ENCODE assay signal across 37 cellular contexts in genomic region chr4:102311407-102311806, GRCh38. TPM values are rescaled to one million over a fixed set of nuclear protein-coding genes. Genes with fewer than 3 reads are reported as not detected.
A peak's percentile ranks its signal among the peaks of the same experiment; 100 is the strongest.
DNase-seq lines count a peak whose midpoint lies in the region; ATAC-seq, FAIRE-seq and TF ChIP-seq lines count a peak whose summit lies in the region.
"Had no signal": no experiment of that assay in that cellular context is flagged by ENCODE, and none has a peak within 500 bp of the region (broad histone marks: within the 10 kb centered on the region; RNA-seq: fewer than 3 reads in every experiment).

No MANE protein-coding gene starts in this region.

- TF ChIP-seq EP300 in HepG2 (IDR thresholded peaks at IDR 0.05; ENCODE audit: low read depth in 2 of 2, low read length in 2 of 2) (no peak), HepG2 (CRISPR knock-in tag; IDR thresholded peaks at IDR 0.05; ENCODE audit: borderline replicate concordance) (no peak), K562 (IDR thresholded peaks at IDR 0.05; ENCODE audit: low read length) (no peak)

- H3K4me2 ChIP-seq in HepG2 (ENCODE audit: low read depth, low read length) (no peak overlapping the region), Karpas-422 (ENCODE audit: low read depth, low read length, poor library complexity, severe bottlenecking) (no peak overlapping the region), K562 (ENCODE audit: insufficient read depth, low read length) (no peak overlapping the region)
- H3K4me2 ChIP-seq: A549; BLaER1; BLaER1 treated with 17β-estradiol and CSF1 and Interleukin-3, amounts not matched to agents 10 nM and 100 nM had no signal

- H3K9me2 ChIP-seq in Karpas-422 (replicated peaks; ENCODE audit: insufficient read depth, low read length) = no peaks in the 10 kb centered on the region

- H3K27ac ChIP-seq in HepG2 (ENCODE audit: extremely low read length, insufficient read depth, low read length) (no peak overlapping the region), right lobe of liver (no peak overlapping the region), Karpas-422 (ENCODE audit: low read length) (peak overlapping the region; percentile 18; the same call in 1 of the 2 replicates), K562 (ENCODE audit: extremely low read depth, low read depth, low read length) (no peak overlapping the region), kidney (ENCODE audit: low read depth in 2 of 2, low read length in 2 of 2) (no peak overlapping the region), A673 (ENCODE audit: low read depth, low read length, poor library complexity, severe bottlenecking) (no peak overlapping the region)
- H3K27ac ChIP-seq: 22Rv1; A549; BLaER1; BLaER1 treated with 17β-estradiol and CSF1 and Interleukin-3, amounts not matched to agents 10 nM and 100 nM; C4-2B had no signal

- no TSS peak for BruUV-seq in HepG2 (replicated peaks; lab: Mats Ljungman, UMichigan)
- BruUV-seq in K562 (replicated peaks; lab: Mats Ljungman, UMichigan) = no TSS peak
- BruUV-seq in A673 (replicated peaks; lab: Mats Ljungman, UMichigan) = no TSS peak

- no peak for FAIRE-seq in HepG2 (lab: Jason Lieb, UNC)
- FAIRE-seq in K562 (lab: Jason Lieb, UNC) = no peak
- FAIRE-seq in kidney (lab: Jason Lieb, UNC) = peak; percentile 8
- FAIRE-seq: A204.1, A549, D721Med had no signal

- no peak for TF ChIP-seq RAD21 in HepG2 (CRISPR knock-in tag; IDR thresholded peaks at IDR 0.05)
- no peak for TF ChIP-seq RAD21 in K562 (CRISPR knock-in tag; conservative IDR thresholded peaks at IDR 0.05 in 1 of 2, IDR thresholded peaks at IDR 0.05 in 1 of 2)

- H3K9me1 ChIP-seq in K562 (ENCODE audit: control insufficient read depth, insufficient read depth, low read length) = no peaks in the 10 kb centered on the region

- H3K79me2 ChIP-seq in HepG2 (ENCODE audit: insufficient read depth, low read length) (no peaks in the 10 kb centered on the region), Karpas-422 (ENCODE audit: low read length) (peaks cover 99% of the 10 kb centered on the region), K562 (ENCODE audit: control insufficient read depth, insufficient read depth, low read length) (no peaks in the 10 kb centered on the region)

- in situ Hi-C loops in HepG2 (cut with HindIII; ENCODE audit: extremely low pct_ligation_motif_present, low pct_unique_long_range_greater_than_20kb) = no loop called here
- in situ Hi-C loops in K562 (cut with MboI) = no loop called here

- H3K4me3 Mint-ChIP-seq in natural killer cell = no peak overlapping the region
- H3K4me3 Mint-ChIP-seq: B cell; CD14-positive monocyte; CD4-positive, alpha-beta memory T cell; CD4-positive, alpha-beta T cell; CD4-positive, CD25-positive, alpha-beta regulatory T cell; CD8-positive, alpha-beta memory T cell; CD8-positive, alpha-beta T cell had no signal

- no peaks in the 10 kb centered on the region for H3K4me1 Mint-ChIP-seq in natural killer cell
- H3K4me1 Mint-ChIP-seq: B cell had no signal

- H3K9me3 ChIP-seq in HepG2 (ENCODE audit: low read length) (no peaks in the 10 kb centered on the region), right lobe of liver (no peaks in the 10 kb centered on the region), Karpas-422 (ENCODE audit: low read length) (no peaks in the 10 kb centered on the region), K562 (replicated peaks; ENCODE audit: control insufficient read depth, insufficient read depth, low read depth, low read length) (no peaks in the 10 kb centered on the region), kidney (ENCODE audit: control insufficient read depth in 1 of 2, low read length in 2 of 2) (no peaks in the 10 kb centered on the region), A673 (ENCODE audit: low read depth, low read length, poor library complexity, severe bottlenecking) (no peaks in the 10 kb centered on the region)
- H3K9me3 ChIP-seq: A549, BE2C, BLaER1, Caco-2 had no signal

- no peak for ATAC-seq in HepG2
- no peak for ATAC-seq in right lobe of liver
- no peak for ATAC-seq in K562
- no peak for ATAC-seq in natural killer cell
- ATAC-seq: A549; CD8-positive, alpha-beta T cell had no signal

- no peaks in the 10 kb centered on the region for H3K9me3 Mint-ChIP-seq in natural killer cell
- H3K9me3 Mint-ChIP-seq: CD14-positive monocyte; CD4-positive, alpha-beta memory T cell; CD4-positive, alpha-beta T cell; CD8-positive, alpha-beta memory T cell; CD8-positive, alpha-beta T cell had no signal

- H3K4me3 ChIP-seq in HepG2 (replicated peaks in 1 of 3; ENCODE audit: insufficient read depth in 1 of 3, low read depth in 2 of 3, low read length in 3 of 3) (no peak overlapping the region), right lobe of liver (no peak overlapping the region), Karpas-422 (ENCODE audit: low read length) (no peak overlapping the region), K562 (no peak overlapping the region), kidney (ENCODE audit: low read length in 2 of 2) (no peak overlapping the region), A673 (ENCODE audit: low read depth, low read length, poor library complexity, severe bottlenecking) (no peak overlapping the region)
- H3K4me3 ChIP-seq: A549; BLaER1; BLaER1 treated with 17β-estradiol and CSF1 and Interleukin-3, amounts not matched to agents 10 nM and 100 nM had no signal

- TF ChIP-seq POLR2A in HepG2 (IDR thresholded peaks at IDR 0.05; ENCODE audit: insufficient read depth in 1 of 2, low read depth in 2 of 2, low read length in 2 of 2) (no peak), right lobe of liver (IDR thresholded peaks at IDR 0.05) (no peak), K562 (conservative IDR thresholded peaks at IDR 0.05) (no peak)

- CTCF ChIA-PET in HepG2 (lab: Yijun Ruan, JAX; ENCODE audit: low intra/inter-chr PET ratio, low total read pairs) = no interaction called here
- CTCF ChIA-PET in K562 (lab: Yijun Ruan, JAX; ENCODE audit: low intra/inter-chr PET ratio) = no interaction called here
- CTCF ChIA-PET in A673 (lab: Charles Lee) = no interaction called here

- WGBS in HepG2 (ENCODE audit: low lambda C conversion rate) = 34% methylated on average over 1 of the region's 1 CpG
- 80% methylated on average over 1 of the region's 1 CpG for WGBS in right lobe of liver (ENCODE audit: insufficient coverage, low coverage, low lambda C conversion rate, missing lambda C conversion rate)
- 95% methylated on average over 1 of the region's 1 CpG for WGBS in K562 (ENCODE audit: insufficient coverage, low coverage, missing lambda C conversion rate)

- H3K27me3 ChIP-seq in HepG2 (ENCODE audit: control insufficient read depth in 1 of 2, insufficient read depth in 2 of 2, low read length in 2 of 2) = no peaks in the 10 kb centered on the region
- H3K27me3 ChIP-seq in right lobe of liver = no peaks in the 10 kb centered on the region
- H3K27me3 ChIP-seq in Karpas-422 (ENCODE audit: low read length) = no peaks in the 10 kb centered on the region
- H3K27me3 ChIP-seq in K562 (ENCODE audit: control insufficient read depth in 2 of 2, insufficient read depth in 2 of 2, low read length in 2 of 2) = no peaks in the 10 kb centered on the region
- H3K27me3 ChIP-seq in A673 (replicated peaks; ENCODE audit: insufficient read depth, low read depth, low read length, poor library complexity) = no peaks in the 10 kb centered on the region
- H3K27me3 ChIP-seq: BE2C; BLaER1; BLaER1 treated with 17β-estradiol and CSF1 and Interleukin-3, amounts not matched to agents 10 nM and 100 nM had no signal

- H3K27me3 Mint-ChIP-seq in natural killer cell (ENCODE audit: low read depth in 2 of 2) = no peaks in the 10 kb centered on the region
- H3K27me3 Mint-ChIP-seq: B cell; CD4-positive, alpha-beta memory T cell; CD4-positive, alpha-beta T cell; CD4-positive, CD25-positive, alpha-beta regulatory T cell; CD8-positive, alpha-beta memory T cell had no signal

- H4K20me1 ChIP-seq in HepG2 (ENCODE audit: insufficient read depth, low read length) (no peaks in the 10 kb centered on the region), Karpas-422 (ENCODE audit: insufficient read depth, low read depth, low read length) (no peaks in the 10 kb centered on the region), K562 (replicated peaks; ENCODE audit: control insufficient read depth, insufficient read depth, low read length) (no peaks in the 10 kb centered on the region)
- H4K20me1 ChIP-seq: BLaER1 had no signal

- no peak for DNase-seq in HepG2 (ENCODE audit: low spot score)
- no peak for DNase-seq in right lobe of liver
- DNase-seq in Karpas-422 = no peak
- no peak for DNase-seq in K562 (ENCODE audit: extremely low read depth in 1 of 4, low spot score in 3 of 4)
- no peak for DNase-seq in kidney
- DNase-seq in natural killer cell = no peak
- DNase-seq in A673 (ENCODE audit: low spot score) = no peak
- DNase-seq in hepatic stellate cell (ENCODE audit: low spot score) = no peak
- DNase-seq: 8988T; ACHN; AML-193; BE2C; C1 segment of cervical spinal cord; Caco-2; Calu3; CD4-positive, alpha-beta memory T cell; CD4-positive, alpha-beta T cell; CD4-positive, CD25-positive, alpha-beta regulatory T cell; CD8-positive, alpha-beta memory T cell; CD8-positive, alpha-beta T cell; COR-L47; DMS 273 treated with DMSO at 0.1 percent for 48 hours; DMS153; DMS53; DMS79; DMS79 treated with DMSO at 0.1 percent for 48 hours; DND-41; EL had no signal

- no peaks in the 10 kb centered on the region for H3K36me3 ChIP-seq in HepG2 (replicated peaks in 1 of 2; ENCODE audit: control insufficient read depth in 1 of 2, insufficient read depth in 2 of 2, low read length in 2 of 2)
- no peaks in the 10 kb centered on the region for H3K36me3 ChIP-seq in right lobe of liver
- peaks cover 51% of the 10 kb centered on the region for H3K36me3 ChIP-seq in Karpas-422 (ENCODE audit: insufficient read depth, low read length)
- H3K36me3 ChIP-seq in K562 (ENCODE audit: control insufficient read depth, insufficient read depth, low read length) = no peaks in the 10 kb centered on the region
- no peaks in the 10 kb centered on the region for H3K36me3 ChIP-seq in kidney (ENCODE audit: control insufficient read depth in 1 of 2, insufficient read depth in 2 of 2, low read length in 2 of 2)
- H3K36me3 ChIP-seq in A673 (ENCODE audit: insufficient read depth, low read length, poor library complexity, severe bottlenecking) = no peaks in the 10 kb centered on the region
- H3K36me3 ChIP-seq: BE2C had no signal

- no peaks in the 10 kb centered on the region for H3K36me3 Mint-ChIP-seq in natural killer cell

- TF ChIP-seq CTCF in HepG2 (CRISPR knock-in tag; IDR thresholded peaks at IDR 0.05) (no peak), right lobe of liver (IDR thresholded peaks at IDR 0.05) (no peak), K562 (IDR thresholded peaks at IDR 0.05 in 2 of 3, conservative IDR thresholded peaks at IDR 0.05 in 1 of 3; ENCODE audit: insufficient read depth in 2 of 3, low read depth in 1 of 3, low read length in 3 of 3) (no peak), kidney (IDR thresholded peaks at IDR 0.05; ENCODE audit: borderline replicate concordance, extremely low read depth, insufficient read depth) (no peak), natural killer cell (IDR thresholded peaks at IDR 0.05) (no peak), A673 (conservative IDR thresholded peaks at IDR 0.05; ENCODE audit: low read depth, low read length) (no peak)

- no peak overlapping the region for H2AFZ ChIP-seq in HepG2 (ENCODE audit: low read length)
- H2AFZ ChIP-seq in Karpas-422 (ENCODE audit: low read length) = no peak overlapping the region
- no peak overlapping the region for H2AFZ ChIP-seq in K562 (ENCODE audit: low read depth, low read length)

- H3K4me1 ChIP-seq in HepG2 (ENCODE audit: insufficient read depth, low read length) (no peaks in the 10 kb centered on the region), right lobe of liver (peaks cover 0 to 13% (median 0%) of the 10 kb centered on the region in 4 donors), Karpas-422 (ENCODE audit: low read length) (peaks cover 84% of the 10 kb centered on the region), K562 (replicated peaks in 1 of 2; ENCODE audit: control insufficient read depth in 2 of 2, insufficient read depth in 2 of 2, low read length in 2 of 2) (no peaks in the 10 kb centered on the region), kidney (ENCODE audit: control insufficient read depth in 1 of 2, insufficient read depth in 1 of 2, low read depth in 1 of 2, low read length in 2 of 2) (no peaks in the 10 kb centered on the region), A673 (ENCODE audit: insufficient read depth, low read length, poor library complexity, severe bottlenecking) (peaks cover 9% of the 10 kb centered on the region)
- H3K4me1 ChIP-seq: BE2C, Caco-2 had no signal

- POLR2A ChIA-PET in HepG2 (lab: Yijun Ruan, JAX) (no interaction called here), K562 (lab: Yijun Ruan, JAX) (no interaction called here), A673 (lab: Charles Lee; ENCODE audit: low non-redundant PET) (no interaction called here)

- H3K27ac Mint-ChIP-seq in natural killer cell = no peak overlapping the region
- H3K27ac Mint-ChIP-seq: B cell; CD14-positive monocyte; CD4-positive, alpha-beta T cell; CD4-positive, CD25-positive, alpha-beta regulatory T cell; CD8-positive, alpha-beta T cell had no signal

- intact Hi-C loops in HepG2 (cut with micrococcal nuclease; ENCODE audit: unreplicated experiment) (no loop called here), right lobe of liver (cut with DNase I) (no loop called here), K562 (cut with micrococcal nuclease) (no loop called here), kidney (cut with DNase I) (no loop called here), natural killer cell (cut with micrococcal nuclease) (no loop called here), A673 (cut with micrococcal nuclease; ENCODE audit: unreplicated experiment) (no loop called here)

- H3K9ac ChIP-seq in HepG2 (ENCODE audit: insufficient read depth, low read depth, low read length) = no peak overlapping the region
- no peak overlapping the region for H3K9ac ChIP-seq in Karpas-422 (ENCODE audit: low read length)
- no peak overlapping the region for H3K9ac ChIP-seq in K562 (ENCODE audit: insufficient read depth in 1 of 2, low read depth in 2 of 2, low read length in 2 of 2)
- H3K9ac ChIP-seq in kidney (ENCODE audit: low read length in 2 of 2) = no peak overlapping the region
- H3K9ac ChIP-seq: BLaER1; BLaER1 treated with 17β-estradiol and CSF1 and Interleukin-3, amounts not matched to agents 10 nM and 100 nM had no signal

RNA-seq across cellular contexts. Expression of gene SLC39A8, which starts 33.9 kb away (rescaled TPM):
- total RNA-seq in HepG2 (2016; rRNA removed; fragmentation: Illumina TruSeq; extraction: Trizol) (0.38 and 0.41 TPM in 2 replicates), right lobe of liver (10 to 100 TPM; 19.4 to 24.7 (median 23.3) TPM), K562 (2014; rRNA removed) (23.4 and 25.0 TPM in 2 replicates), K562 (2014; rRNA removed; fragmentation: Illumina TruSeq; extraction: Trizol) (30.3 and 34.8 TPM in 2 replicates), K562 (2015; rRNA removed; fragmentation: Illumina TruSeq; extraction: Trizol) (21.6 and 26.3 TPM in 2 replicates), K562 (2021) (26.1 and 27.0 TPM in 2 replicates), kidney (19.7 TPM), natural killer cell (10 to 100 TPM; 18.0 to 20.0 (median 18.2) TPM), A673 (2021) (8.8 and 12.3 TPM in 2 replicates)
- total RNA-seq in HepG2 (2016; cell fraction: cytosol; rRNA removed; fragmentation: Illumina TruSeq; extraction: Trizol; ENCODE audit: low read depth) = 0.18 and 0.81 TPM in 2 replicates
- 0.48 and 1.2 TPM in 2 replicates for total RNA-seq in HepG2 (2016; cell fraction: insoluble cytoplasmic fraction; rRNA removed; fragmentation: Illumina TruSeq; extraction: Trizol)
- 0.31 and 0.40 TPM in 2 replicates for total RNA-seq in HepG2 (2016; cell fraction: membrane; rRNA removed; fragmentation: Illumina TruSeq; extraction: Trizol)
- total RNA-seq in HepG2 (2016; cell fraction: nucleus; rRNA removed; fragmentation: Illumina TruSeq; extraction: Trizol) = 0.44 and 0.50 TPM in 2 replicates
- polyA plus RNA-seq in HepG2 (2011; rRNA removed) (0.13 and 0.22 TPM in 2 replicates), K562 (2011; rRNA removed) (19.6 and 26.7 TPM in 2 replicates), K562 (2014; fragmentation: Illumina TruSeq; extraction: Trizol) (17.3 and 21.1 TPM in 2 replicates), K562 (2014; fragmentation: Nextera tagmentation; extraction: Ambion mirVana) (10 to 100 TPM in 1 of 2 experiments, 1 to 10 TPM in 1; 8.2 to 10.1 TPM), K562 (2014; rRNA removed) (14.1 and 15.6 TPM in 2 replicates), kidney (ENCODE audit: insufficient read depth, low read depth, low replicate concordance) (7.1 TPM)
- 0.13 and 0.22 TPM in 2 replicates for polyA plus RNA-seq in HepG2 (2011; cell fraction: cytosol; rRNA removed)
- polyA plus RNA-seq in HepG2 (2011; cell fraction: nucleus; rRNA removed) = 0.03 and 0.05 TPM in 2 replicates
- polyA plus RNA-seq in HepG2 (2012) = 0.19 and 0.30 TPM in 2 replicates
- polyA plus RNA-seq in HepG2 (2016; cell fraction: cytosol; fragmentation: Illumina TruSeq; extraction: Trizol; ENCODE audit: low read depth) = 0.03 and 0.06 TPM in 2 replicates
- 0.26 and 0.64 TPM in 2 replicates for polyA plus RNA-seq in HepG2 (2016; cell fraction: insoluble cytoplasmic fraction; fragmentation: Illumina TruSeq; extraction: Trizol; ENCODE audit: low read depth)
- polyA plus RNA-seq in HepG2 (2016; cell fraction: membrane; fragmentation: Illumina TruSeq; extraction: Trizol; ENCODE audit: low read depth) = 0.09 TPM in 2 replicates
- polyA plus RNA-seq in HepG2 (2016; cell fraction: nucleus; fragmentation: Illumina TruSeq; extraction: Trizol; ENCODE audit: insufficient read depth, low read depth) = 0.37 and 0.75 TPM in 2 replicates
- polyA minus RNA-seq in HepG2 (2011; rRNA and poly(A)+ RNA removed; ENCODE audit: low replicate concordance) = 0.40 and 220 TPM in 2 replicates
- 0.35 and 1.1 TPM in 2 replicates for polyA minus RNA-seq in HepG2 (2011; cell fraction: cytosol; rRNA and poly(A)+ RNA removed)
- 0.25 and 0.39 TPM in 2 replicates for polyA minus RNA-seq in HepG2 (2011; cell fraction: nucleus; rRNA and poly(A)+ RNA removed)
- 201 and 340 TPM in 2 replicates for total RNA-seq in Karpas-422 (2014; rRNA removed; shearing (Covaris generic); ENCODE audit: low replicate concordance)
- total RNA-seq in K562 (2011; cell fraction: chromatin; rRNA removed; ENCODE audit: low replicate concordance) = 14.1 and 21.4 TPM in 2 replicates
- 21.0 and 22.1 TPM in 2 replicates for total RNA-seq in K562 (2011; cell fraction: nucleolus; rRNA removed)
- 26.5 and 37.0 TPM in 2 replicates for total RNA-seq in K562 (2011; cell fraction: nucleoplasm; rRNA removed)
- polyA plus RNA-seq in K562 (2011; cell fraction: cytosol; rRNA removed) = 11.6 and 14.2 TPM in 2 replicates
- 5.8 and 8.1 TPM in 2 replicates for polyA plus RNA-seq in K562 (2011; cell fraction: nucleus; rRNA removed)
- polyA plus RNA-seq in K562 (2012) = 15.9 and 26.6 TPM in 2 replicates
- polyA minus RNA-seq in K562 (2011; rRNA and poly(A)+ RNA removed) = 33.1 and 39.5 TPM in 2 replicates
- 15.0 and 20.7 TPM in 2 replicates for polyA minus RNA-seq in K562 (2011; cell fraction: cytosol; rRNA and poly(A)+ RNA removed)
- 6.6 and 10.2 TPM in 2 replicates for polyA minus RNA-seq in K562 (2011; cell fraction: nucleus; rRNA and poly(A)+ RNA removed)

Comparison
In these comparisons a context has a peak if more than half of its experiments do, and no peak if none do; other contexts are left out.
1. Of the 241 proteins assayed by ChIP-seq in both HepG2 and K562: peak only in HepG2: MAFF and MAFK; only in K562: none; in both: none; in neither: 239.